7 cellular contexts compared by ENCODE assay signal in genomic region chr21:43045165-43045939, GRCh38. TPM values are rescaled to one million over a fixed set of nuclear protein-coding genes. Genes with fewer than 3 reads are reported as not detected.
A peak's percentile ranks its signal among the peaks of the same experiment; 100 is the strongest.
DNase-seq lines count a peak whose midpoint lies in the region; ATAC-seq, FAIRE-seq and TF ChIP-seq lines count a peak whose summit lies in the region.
"Not testable (repeated sequence)": the region's sequence is repeated elsewhere in the genome, so short reads cannot be mapped to it uniquely, and the experiment has no call there.

No MANE protein-coding gene starts in this region.

- H3K9me1 ChIP-seq in K562 (ENCODE audit: control insufficient read depth, insufficient read depth, low read length): not testable (repeated sequence)

- H3K79me2 ChIP-seq in K562 (ENCODE audit: control insufficient read depth, insufficient read depth, low read length): not testable (repeated sequence)

- H3K4me3 ChIP-seq in K562, heart right ventricle, lung, gastrocnemius medialis: not testable (repeated sequence)

- H3K27ac Mint-ChIP-seq in HFFc6 (peak overlapping the region; percentile 61; the same call in 1 of the 2 replicates), T-cell (peak overlapping the region; percentile 91 to 92)
- peak overlapping the region; percentile 92 for H3K27ac Mint-ChIP-seq in activated CD8-positive, alpha-beta T cell treated with anti-CD3 and anti-CD28 coated beads, Interleukin-2, amount 10 ng/mL, durations not matched to agents 7 days and 5 days

- not testable (repeated sequence) for H3K4me1 Mint-ChIP-seq in HFFc6 (ENCODE audit: low read depth); T-cell; activated CD8-positive, alpha-beta T cell treated with anti-CD3 and anti-CD28 coated beads, Interleukin-2, amount 10 ng/mL, durations not matched to agents 7 days and 5 days (ENCODE audit: low read depth)

- not testable (repeated sequence) for TF ChIP-seq EP300 in K562 (IDR thresholded peaks at IDR 0.05; ENCODE audit: low read length)

- H3K27me3 ChIP-seq in K562 (ENCODE audit: control insufficient read depth in 2 of 2, insufficient read depth in 2 of 2, low read length in 2 of 2); heart right ventricle; lung (ENCODE audit: control insufficient read depth, insufficient read depth); gastrocnemius medialis: not testable (repeated sequence)

- H2AFZ ChIP-seq in K562 (ENCODE audit: low read depth, low read length): not testable (repeated sequence)

- not testable (repeated sequence) for TF ChIP-seq RAD21 in K562 (CRISPR knock-in tag; conservative IDR thresholded peaks at IDR 0.05 in 1 of 2, IDR thresholded peaks at IDR 0.05 in 1 of 2)

- intact Hi-C loops in K562 (cut with micrococcal nuclease); heart right ventricle (cut with DNase I); gastrocnemius medialis (cut with DNase I; ENCODE audit: low total_unique reads): not testable (repeated sequence)

- not testable (repeated sequence) for H3K27me3 Mint-ChIP-seq in HFFc6 (ENCODE audit: insufficient read depth); T-cell; activated CD8-positive, alpha-beta T cell treated with anti-CD3 and anti-CD28 coated beads, Interleukin-2, amount 10 ng/mL, durations not matched to agents 7 days and 5 days (ENCODE audit: low read depth)

- H3K4me2 ChIP-seq in K562 (ENCODE audit: insufficient read depth, low read length): not testable (repeated sequence)

- not testable (repeated sequence) for H3K36me3 ChIP-seq in K562 (ENCODE audit: control insufficient read depth, insufficient read depth, low read length); heart right ventricle; lung (ENCODE audit: control insufficient read depth in 2 of 2, insufficient read depth in 2 of 2, low read length in 2 of 2); gastrocnemius medialis

- peak overlapping the region; percentile 67 for H3K4me3 Mint-ChIP-seq in HFFc6
- H3K4me3 Mint-ChIP-seq in T-cell: peak overlapping the region in 2 of 3 donors; percentile 21 to 68
- H3K4me3 Mint-ChIP-seq in activated CD8-positive, alpha-beta T cell treated with anti-CD3 and anti-CD28 coated beads, Interleukin-2, amount 10 ng/mL, durations not matched to agents 7 days and 5 days: peak overlapping the region; percentile 51

- POLR2A ChIA-PET in T-cell (lab: Charles Lee); activated CD8-positive, alpha-beta T cell treated with anti-CD3 and anti-CD28 coated beads, Interleukin-2, amount 10 ng/mL, durations not matched to agents 7 days and 5 days (lab: Charles Lee): not testable (repeated sequence)
- POLR2A ChIA-PET in K562 (lab: Yijun Ruan, JAX): interaction anchor here (0.5 kb wide), 1 partner anchor 129 kb away, joined by 5 read pairs; no protein-coding TSS in a partner anchor

- not testable (repeated sequence) for BruUV-seq in K562 (replicated peaks; lab: Mats Ljungman, UMichigan)

- H3K4me1 ChIP-seq in K562 (replicated peaks in 1 of 2; ENCODE audit: control insufficient read depth in 2 of 2, insufficient read depth in 2 of 2, low read length in 2 of 2); heart right ventricle; lung (ENCODE audit: control insufficient read depth in 2 of 2, insufficient read depth in 2 of 2, low read length in 2 of 2); gastrocnemius medialis: not testable (repeated sequence)

- 70% methylated on average over 6 of the region's 18 CpGs for WGBS in K562 (ENCODE audit: insufficient coverage, low coverage, missing lambda C conversion rate)
- 50 to 53% methylated on average over 3 to 8 of the region's 18 CpGs for WGBS in heart right ventricle, 2 donors
- WGBS in lung, 2 donors: 13 to 30% methylated on average over 3 to 8 of the region's 18 CpGs

- not testable (repeated sequence) for H3K9ac ChIP-seq in K562 (ENCODE audit: insufficient read depth in 1 of 2, low read depth in 2 of 2, low read length in 2 of 2)

- not testable (repeated sequence) for H3K27ac ChIP-seq in K562 (ENCODE audit: extremely low read depth, low read depth, low read length)
- H3K27ac ChIP-seq in heart right ventricle (peak overlapping the region in 6 of 10 donors; percentile 19 to 75 (median 46)), lung (ENCODE audit: low read depth in 1 of 2, low read length in 1 of 2) (peak overlapping the region in 1 of 2 donors; percentile 70), gastrocnemius medialis (peak overlapping the region in 1 of 4 donors; percentile 64)

- not testable (repeated sequence) for H3K9me3 Mint-ChIP-seq in HFFc6; T-cell; activated CD8-positive, alpha-beta T cell treated with anti-CD3 and anti-CD28 coated beads, Interleukin-2, amount 10 ng/mL, durations not matched to agents 7 days and 5 days (ENCODE audit: insufficient read depth)

- H4K20me1 ChIP-seq in K562 (replicated peaks; ENCODE audit: control insufficient read depth, insufficient read depth, low read length): not testable (repeated sequence)

- not testable (repeated sequence) for DNase-seq in HFFc6; activated CD8-positive, alpha-beta T cell treated with anti-CD3 and anti-CD28 coated beads, Interleukin-2, amount 10 ng/mL, durations not matched to agents 7 days and 5 days; K562 (ENCODE audit: extremely low read depth in 1 of 4, low spot score in 3 of 4); heart right ventricle; lung (ENCODE audit: low spot score); gastrocnemius medialis
- peak in 3 of 34 experiments; percentile 7 to 23 (median 9) for DNase-seq in T-cell

- not testable (repeated sequence) for TF ChIP-seq POLR2A in K562 (conservative IDR thresholded peaks at IDR 0.05); gastrocnemius medialis (IDR thresholded peaks at IDR 0.05)

- in situ Hi-C loops in K562 (cut with MboI); gastrocnemius medialis (cut with MboI; ENCODE audit: low sequenced_read_pairs in 4 of 4): not testable (repeated sequence)

- not testable (repeated sequence) for TF ChIP-seq CTCF in HFFc6 (IDR thresholded peaks at IDR 0.05); K562 (IDR thresholded peaks at IDR 0.05 in 2 of 3, conservative IDR thresholded peaks at IDR 0.05 in 1 of 3; ENCODE audit: insufficient read depth in 2 of 3, low read depth in 1 of 3, low read length in 3 of 3); heart right ventricle (IDR thresholded peaks at IDR 0.05); lung (IDR thresholded peaks at IDR 0.05; ENCODE audit: control extremely low read depth, extremely low read depth); gastrocnemius medialis (IDR thresholded peaks at IDR 0.05 in 4 of 5, conservative IDR thresholded peaks at IDR 0.05 in 1 of 5)

- not testable (repeated sequence) for FAIRE-seq in K562 (lab: Jason Lieb, UNC)

- ATAC-seq in T-cell (replicated peaks in 1 of 4) (peak; percentile 67 to 82 (median 74)), heart right ventricle (peak; percentile 81 to 95 (median 86)), lung (ENCODE audit: insufficient read depth, low FRiP score) (peak; percentile 80), gastrocnemius medialis (peak; percentile 58 to 60)
- ATAC-seq in activated CD8-positive, alpha-beta T cell treated with anti-CD3 and anti-CD28 coated beads, Interleukin-2, amount 10 ng/mL, durations not matched to agents 7 days and 5 days: peak; percentile 70
- ATAC-seq in K562: not testable (repeated sequence)

- H3K9me3 ChIP-seq in K562 (replicated peaks; ENCODE audit: control insufficient read depth, insufficient read depth, low read depth, low read length); heart right ventricle; lung (ENCODE audit: control insufficient read depth in 2 of 2, insufficient read depth in 1 of 2, low read length in 1 of 2); gastrocnemius medialis: not testable (repeated sequence)

- H3K36me3 Mint-ChIP-seq in HFFc6 (ENCODE audit: low read depth); T-cell; activated CD8-positive, alpha-beta T cell treated with anti-CD3 and anti-CD28 coated beads, Interleukin-2, amount 10 ng/mL, durations not matched to agents 7 days and 5 days (ENCODE audit: low read depth): not testable (repeated sequence)

- CTCF ChIA-PET in T-cell (lab: Charles Lee); activated CD8-positive, alpha-beta T cell treated with anti-CD3 and anti-CD28 coated beads, Interleukin-2, amount 10 ng/mL, durations not matched to agents 7 days and 5 days (lab: Charles Lee); K562 (lab: Yijun Ruan, JAX; ENCODE audit: low intra/inter-chr PET ratio): not testable (repeated sequence)

RNA-seq across cellular contexts. Expression of gene CBS, which starts 30.3 kb away (rescaled TPM):
- total RNA-seq in HFFc6 (2021; fragmentation: NEBNext Ultra II Directional; extraction: Animal tissue kit (Norgen Biotek cat#: 25700)): 10 to 100 TPM; 39.8 to 57.0 (median 44.5) TPM
- total RNA-seq in T-cell (1 to 10 TPM in 3 of 5 donors, under 1 TPM in 1, not detected in 1; 0.65 to 5.5 (median 3.7) TPM), K562 (2014; rRNA removed) (248 and 305 TPM in 2 replicates), K562 (2014; rRNA removed; fragmentation: Illumina TruSeq; extraction: Trizol) (61.3 and 76.2 TPM in 2 replicates), K562 (2015; rRNA removed; fragmentation: Illumina TruSeq; extraction: Trizol) (95.1 and 105 TPM in 2 replicates), K562 (2021) (364 and 419 TPM in 2 replicates), heart right ventricle (10 to 100 TPM in 1 of 10 donors, 1 to 10 TPM in 9; 4.0 to 17.9 (median 5.4) TPM), lung (10 to 100 TPM in 1 of 2 donors, 1 to 10 TPM in 1; 3.6 to 47.7 TPM), gastrocnemius medialis (1 to 10 TPM; 1.0 to 3.4 (median 1.4) TPM)
- 10 to 100 TPM; 49.5 to 55.2 TPM for total RNA-seq in activated CD8-positive, alpha-beta T cell treated with anti-CD3 and anti-CD28 coated beads, Interleukin-2, amount 10 ng/mL, durations not matched to agents 7 days and 5 days
- total RNA-seq in K562 (2011; cell fraction: chromatin; rRNA removed; ENCODE audit: low replicate concordance): 790 and 1,561 TPM in 2 replicates
- 789 and 809 TPM in 2 replicates for total RNA-seq in K562 (2011; cell fraction: nucleolus; rRNA removed)
- total RNA-seq in K562 (2011; cell fraction: nucleoplasm; rRNA removed): 557 and 648 TPM in 2 replicates
- polyA plus RNA-seq in K562 (2011; rRNA removed) (152 and 199 TPM in 2 replicates), K562 (2014; fragmentation: Illumina TruSeq; extraction: Trizol) (165 and 263 TPM in 2 replicates), K562 (2014; fragmentation: Nextera tagmentation; extraction: Ambion mirVana) (1 to 10 TPM; 4.6 to 9.0 TPM), K562 (2014; rRNA removed) (382 and 472 TPM in 2 replicates), heart right ventricle (10 to 100 TPM in 1 of 2 donors, 1 to 10 TPM in 1; 4.3 to 22.1 TPM), lung (10 to 100 TPM; 14.9 to 40.1 TPM)
- 85.9 and 97.4 TPM in 2 replicates for polyA plus RNA-seq in K562 (2011; cell fraction: cytosol; rRNA removed)
- 1,179 and 1,399 TPM in 2 replicates for polyA plus RNA-seq in K562 (2011; cell fraction: nucleus; rRNA removed)
- polyA plus RNA-seq in K562 (2012): 209 and 400 TPM in 2 replicates
- 69.7 and 88.6 TPM in 2 replicates for polyA minus RNA-seq in K562 (2011; rRNA and poly(A)+ RNA removed)
- polyA minus RNA-seq in K562 (2011; cell fraction: cytosol; rRNA and poly(A)+ RNA removed): 64.9 and 69.5 TPM in 2 replicates
- 257 and 271 TPM in 2 replicates for polyA minus RNA-seq in K562 (2011; cell fraction: nucleus; rRNA and poly(A)+ RNA removed)
